Comparison of ENCODE assay signal across 2 cellular contexts in the genomic region with DNA sequence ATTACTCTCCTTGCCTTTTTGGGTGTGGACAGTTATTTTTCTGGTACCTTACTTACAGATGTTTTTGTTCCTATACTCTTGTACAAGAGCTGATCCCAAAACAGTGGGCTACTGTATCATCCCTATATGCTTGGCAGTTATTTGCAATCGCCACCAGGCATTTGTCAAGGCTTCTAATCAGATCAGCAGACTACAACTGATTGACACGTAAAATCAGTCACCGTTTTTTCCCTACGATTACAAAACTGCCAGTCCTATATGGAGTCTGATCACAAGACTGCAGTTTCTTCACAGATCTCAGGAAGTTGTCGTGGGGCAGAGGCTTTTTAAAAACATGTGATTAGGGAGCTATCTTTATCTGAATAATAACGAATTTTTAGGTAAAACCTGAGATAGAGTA.
TF ChIP-seq lines count a peak whose summit lies in the region.

No MANE protein-coding gene starts in this region.

TF ChIP-seq in SK-N-SH, 30 proteins besides CTCF, POLR2A, EP300 and RAD21 (continued from another document):
- TF ChIP-seq SMC3 (IDR thresholded peaks at IDR 0.05; ENCODE audit: low read depth, low read length) (no peak), CHD2 (IDR thresholded peaks at IDR 0.05; ENCODE audit: low read length, partially characterized antibody) (no peak), TCF12 (IDR thresholded peaks at IDR 0.05) (no peak), JUND (IDR thresholded peaks at IDR 0.05) (no peak), MXI1 (IDR thresholded peaks at IDR 0.05; ENCODE audit: low read depth, low read length) (no peak)
- TF ChIP-seq, protein P1, sequence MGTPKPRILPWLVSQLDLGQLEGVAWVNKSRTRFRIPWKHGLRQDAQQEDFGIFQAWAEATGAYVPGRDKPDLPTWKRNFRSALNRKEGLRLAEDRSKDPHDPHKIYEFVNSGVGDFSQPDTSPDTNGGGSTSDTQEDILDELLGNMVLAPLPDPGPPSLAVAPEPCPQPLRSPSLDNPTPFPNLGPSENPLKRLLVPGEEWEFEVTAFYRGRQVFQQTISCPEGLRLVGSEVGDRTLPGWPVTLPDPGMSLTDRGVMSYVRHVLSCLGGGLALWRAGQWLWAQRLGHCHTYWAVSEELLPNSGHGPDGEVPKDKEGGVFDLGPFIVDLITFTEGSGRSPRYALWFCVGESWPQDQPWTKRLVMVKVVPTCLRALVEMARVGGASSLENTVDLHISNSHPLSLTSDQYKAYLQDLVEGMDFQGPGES (IDR thresholded peaks at IDR 0.05; ENCODE audit: low read depth, low read length), result no peak
- TF ChIP-seq, protein P2, sequence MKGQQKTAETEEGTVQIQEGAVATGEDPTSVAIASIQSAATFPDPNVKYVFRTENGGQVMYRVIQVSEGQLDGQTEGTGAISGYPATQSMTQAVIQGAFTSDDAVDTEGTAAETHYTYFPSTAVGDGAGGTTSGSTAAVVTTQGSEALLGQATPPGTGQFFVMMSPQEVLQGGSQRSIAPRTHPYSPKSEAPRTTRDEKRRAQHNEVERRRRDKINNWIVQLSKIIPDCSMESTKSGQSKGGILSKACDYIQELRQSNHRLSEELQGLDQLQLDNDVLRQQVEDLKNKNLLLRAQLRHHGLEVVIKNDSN (IDR thresholded peaks at IDR 0.05; ENCODE audit: borderline replicate concordance, low read depth), result no peak

TF ChIP-seq in SK-N-SH treated with all-trans-retinoic acid at 6 μM for 48 hours, 23 proteins besides CTCF, POLR2A, EP300 and RAD21 (continued from another document):
- TF ChIP-seq, protein P3, sequence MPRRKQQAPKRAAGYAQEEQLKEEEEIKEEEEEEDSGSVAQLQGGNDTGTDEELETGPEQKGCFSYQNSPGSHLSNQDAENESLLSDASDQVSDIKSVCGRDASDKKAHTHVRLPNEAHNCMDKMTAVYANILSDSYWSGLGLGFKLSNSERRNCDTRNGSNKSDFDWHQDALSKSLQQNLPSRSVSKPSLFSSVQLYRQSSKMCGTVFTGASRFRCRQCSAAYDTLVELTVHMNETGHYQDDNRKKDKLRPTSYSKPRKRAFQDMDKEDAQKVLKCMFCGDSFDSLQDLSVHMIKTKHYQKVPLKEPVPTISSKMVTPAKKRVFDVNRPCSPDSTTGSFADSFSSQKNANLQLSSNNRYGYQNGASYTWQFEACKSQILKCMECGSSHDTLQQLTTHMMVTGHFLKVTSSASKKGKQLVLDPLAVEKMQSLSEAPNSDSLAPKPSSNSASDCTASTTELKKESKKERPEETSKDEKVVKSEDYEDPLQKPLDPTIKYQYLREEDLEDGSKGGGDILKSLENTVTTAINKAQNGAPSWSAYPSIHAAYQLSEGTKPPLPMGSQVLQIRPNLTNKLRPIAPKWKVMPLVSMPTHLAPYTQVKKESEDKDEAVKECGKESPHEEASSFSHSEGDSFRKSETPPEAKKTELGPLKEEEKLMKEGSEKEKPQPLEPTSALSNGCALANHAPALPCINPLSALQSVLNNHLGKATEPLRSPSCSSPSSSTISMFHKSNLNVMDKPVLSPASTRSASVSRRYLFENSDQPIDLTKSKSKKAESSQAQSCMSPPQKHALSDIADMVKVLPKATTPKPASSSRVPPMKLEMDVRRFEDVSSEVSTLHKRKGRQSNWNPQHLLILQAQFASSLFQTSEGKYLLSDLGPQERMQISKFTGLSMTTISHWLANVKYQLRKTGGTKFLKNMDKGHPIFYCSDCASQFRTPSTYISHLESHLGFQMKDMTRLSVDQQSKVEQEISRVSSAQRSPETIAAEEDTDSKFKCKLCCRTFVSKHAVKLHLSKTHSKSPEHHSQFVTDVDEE (CRISPR knock-in tag; IDR thresholded peaks at IDR 0.05), result no peak
- TF ChIP-seq, protein P4, sequence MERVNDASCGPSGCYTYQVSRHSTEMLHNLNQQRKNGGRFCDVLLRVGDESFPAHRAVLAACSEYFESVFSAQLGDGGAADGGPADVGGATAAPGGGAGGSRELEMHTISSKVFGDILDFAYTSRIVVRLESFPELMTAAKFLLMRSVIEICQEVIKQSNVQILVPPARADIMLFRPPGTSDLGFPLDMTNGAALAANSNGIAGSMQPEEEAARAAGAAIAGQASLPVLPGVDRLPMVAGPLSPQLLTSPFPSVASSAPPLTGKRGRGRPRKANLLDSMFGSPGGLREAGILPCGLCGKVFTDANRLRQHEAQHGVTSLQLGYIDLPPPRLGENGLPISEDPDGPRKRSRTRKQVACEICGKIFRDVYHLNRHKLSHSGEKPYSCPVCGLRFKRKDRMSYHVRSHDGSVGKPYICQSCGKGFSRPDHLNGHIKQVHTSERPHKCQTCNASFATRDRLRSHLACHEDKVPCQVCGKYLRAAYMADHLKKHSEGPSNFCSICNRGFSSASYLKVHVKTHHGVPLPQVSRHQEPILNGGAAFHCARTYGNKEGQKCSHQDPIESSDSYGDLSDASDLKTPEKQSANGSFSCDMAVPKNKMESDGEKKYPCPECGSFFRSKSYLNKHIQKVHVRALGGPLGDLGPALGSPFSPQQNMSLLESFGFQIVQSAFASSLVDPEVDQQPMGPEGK (CRISPR knock-in tag; IDR thresholded peaks at IDR 0.05; ENCODE audit: borderline replicate concordance), result no peak
- TF ChIP-seq TCF4 (CRISPR knock-in tag; IDR thresholded peaks at IDR 0.05; ENCODE audit: borderline replicate concordance), result no peak
- TF ChIP-seq ARNTL (CRISPR knock-in tag; IDR thresholded peaks at IDR 0.05; ENCODE audit: borderline replicate concordance, low read depth), result no peak
- TF ChIP-seq, protein P5, sequence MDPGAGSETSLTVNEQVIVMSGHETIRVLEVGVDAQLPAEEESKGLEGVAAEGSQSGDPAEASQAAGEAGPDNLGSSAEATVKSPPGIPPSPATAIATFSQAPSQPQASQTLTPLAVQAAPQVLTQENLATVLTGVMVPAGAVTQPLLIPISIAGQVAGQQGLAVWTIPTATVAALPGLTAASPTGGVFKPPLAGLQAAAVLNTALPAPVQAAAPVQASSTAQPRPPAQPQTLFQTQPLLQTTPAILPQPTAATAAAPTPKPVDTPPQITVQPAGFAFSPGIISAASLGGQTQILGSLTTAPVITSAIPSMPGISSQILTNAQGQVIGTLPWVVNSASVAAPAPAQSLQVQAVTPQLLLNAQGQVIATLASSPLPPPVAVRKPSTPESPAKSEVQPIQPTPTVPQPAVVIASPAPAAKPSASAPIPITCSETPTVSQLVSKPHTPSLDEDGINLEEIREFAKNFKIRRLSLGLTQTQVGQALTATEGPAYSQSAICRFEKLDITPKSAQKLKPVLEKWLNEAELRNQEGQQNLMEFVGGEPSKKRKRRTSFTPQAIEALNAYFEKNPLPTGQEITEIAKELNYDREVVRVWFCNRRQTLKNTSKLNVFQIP (CRISPR knock-in tag; IDR thresholded peaks at IDR 0.05; ENCODE audit: borderline replicate concordance, low read depth), result no peak
- TF ChIP-seq ZNF565 (CRISPR knock-in tag; conservative IDR thresholded peaks at IDR 0.05; ENCODE audit: low read depth), result no peak
- TF ChIP-seq SNAI2 (CRISPR knock-in tag; IDR thresholded peaks at IDR 0.05), result no peak
- TF ChIP-seq, protein P6, sequence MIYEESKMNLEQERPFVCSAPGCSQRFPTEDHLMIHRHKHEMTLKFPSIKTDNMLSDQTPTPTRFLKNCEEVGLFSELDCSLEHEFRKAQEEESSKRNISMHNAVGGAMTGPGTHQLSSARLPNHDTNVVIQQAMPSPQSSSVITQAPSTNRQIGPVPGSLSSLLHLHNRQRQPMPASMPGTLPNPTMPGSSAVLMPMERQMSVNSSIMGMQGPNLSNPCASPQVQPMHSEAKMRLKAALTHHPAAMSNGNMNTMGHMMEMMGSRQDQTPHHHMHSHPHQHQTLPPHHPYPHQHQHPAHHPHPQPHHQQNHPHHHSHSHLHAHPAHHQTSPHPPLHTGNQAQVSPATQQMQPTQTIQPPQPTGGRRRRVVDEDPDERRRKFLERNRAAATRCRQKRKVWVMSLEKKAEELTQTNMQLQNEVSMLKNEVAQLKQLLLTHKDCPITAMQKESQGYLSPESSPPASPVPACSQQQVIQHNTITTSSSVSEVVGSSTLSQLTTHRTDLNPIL (CRISPR knock-in tag; IDR thresholded peaks at IDR 0.05; ENCODE audit: low read depth), result no peak
